8 cellular contexts compared by ENCODE assay signal in the genomic region with DNA sequence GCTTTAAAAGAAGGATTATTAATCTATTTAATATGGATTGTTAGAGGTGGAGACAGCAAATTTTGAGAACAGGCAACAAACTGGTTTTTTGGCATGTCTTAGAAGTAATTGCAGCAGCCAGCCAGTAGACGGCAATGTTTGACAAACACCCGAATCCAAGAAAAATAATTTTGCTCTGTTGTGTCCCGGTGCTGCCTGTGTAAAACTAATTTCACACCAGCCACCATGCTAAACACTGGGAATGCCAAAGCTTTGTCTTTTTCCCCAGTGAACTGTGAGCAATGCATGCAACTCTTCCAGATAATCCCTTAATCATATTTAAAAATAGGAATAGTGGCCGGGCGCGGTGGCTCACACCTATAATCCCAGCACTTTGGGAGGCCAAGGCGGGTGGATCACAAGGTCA.
DNase-seq lines count a peak whose midpoint lies in the region; ATAC-seq and TF ChIP-seq lines count a peak whose summit lies in the region.

No MANE protein-coding gene starts in this region.

- peak; percentile 15 for DNase-seq in stimulated activated CD4-positive, alpha-beta T cell treated with anti-CD3 and anti-CD28 coated beads, Interleukin-15, amount 100 ng/mL, for 24 hours
- DNase-seq in stimulated activated CD4-positive, alpha-beta T cell treated with anti-CD3 and anti-CD28 coated beads, Interleukin-4, amount 100 ng/mL, for 4 hours = no peak
- peak; percentile 14 to 21 for DNase-seq in activated CD4-positive, alpha-beta T cell treated with anti-CD3 and anti-CD28 coated beads, Interleukin-2, amount 50 U/mL, for 48 hours
- DNase-seq in iPS DF 19.7 (ENCODE audit: low read depth, low spot score) (peak; percentile 25), stromal cell of bone marrow (ENCODE audit: low read depth) (peak; percentile 45), NCI-H2196 treated with DMSO at 0.1 percent for 48 hours (lab: John Stamatoyannopoulos, UW; ENCODE audit: unreplicated experiment) (no peak)

- H3K27me3 ChIP-seq in Loucy (ENCODE audit: insufficient read depth, low read length, poor library complexity, severe bottlenecking) = no peaks in the 10 kb centered on the region

- no peak overlapping the region for H3K4me2 ChIP-seq in Loucy (ENCODE audit: low read depth, low read length, poor library complexity, severe bottlenecking)

- H3K79me2 ChIP-seq in Loucy (ENCODE audit: insufficient read depth, low read length) = no peaks in the 10 kb centered on the region

- TF ChIP-seq CTCF in Loucy (conservative IDR thresholded peaks at IDR 0.05; ENCODE audit: low read length) = peak; percentile 85

- H2AFZ ChIP-seq in Loucy (ENCODE audit: low read length) = no peak overlapping the region

- H3F3A ChIP-seq in Loucy (ENCODE audit: low read depth) = no peaks in the 10 kb centered on the region

- peak; percentile 65 for ATAC-seq in GM21528 (IDR thresholded peaks at IDR 0.05; ENCODE audit: low FRiP score, unreplicated experiment)

- no peaks in the 10 kb centered on the region for H3K9me2 ChIP-seq in Loucy (replicated peaks; ENCODE audit: low read depth, low read length)

- H4K20me1 ChIP-seq in Loucy (ENCODE audit: insufficient read depth, low read length, poor library complexity, severe bottlenecking) = no peaks in the 10 kb centered on the region

- no peaks in the 10 kb centered on the region for H3K36me3 ChIP-seq in Loucy (ENCODE audit: insufficient read depth, low read length)

- no peaks in the 10 kb centered on the region for H3K9me3 ChIP-seq in Loucy (ENCODE audit: insufficient read depth, low read depth, low read length)

- H3K4me3 ChIP-seq in Loucy (ENCODE audit: low read length, poor library complexity, severe bottlenecking) = no peak overlapping the region

- H3K4me1 ChIP-seq in Loucy (ENCODE audit: insufficient read depth, low read length, poor library complexity, severe bottlenecking) = no peaks in the 10 kb centered on the region

- H3K9ac ChIP-seq in Loucy (ENCODE audit: low read depth, low read length, poor library complexity, severe bottlenecking) = no peak overlapping the region

Comparison
In these comparisons a context has a peak if more than half of its experiments do, and no peak if none do; other contexts are left out.
1. DNase-seq: peak in stimulated activated CD4-positive, alpha-beta T cell treated with anti-CD3 and anti-CD28 coated beads, Interleukin-15, amount 100 ng/mL, for 24 hours (single experiment), activated CD4-positive, alpha-beta T cell treated with anti-CD3 and anti-CD28 coated beads, Interleukin-2, amount 50 U/mL, for 48 hours (2 of 2), iPS DF 19.7 (single experiment) and stromal cell of bone marrow (single experiment); none in stimulated activated CD4-positive, alpha-beta T cell treated with anti-CD3 and anti-CD28 coated beads, Interleukin-4, amount 100 ng/mL, for 4 hours (0 of 2) and NCI-H2196 treated with DMSO at 0.1 percent for 48 hours (single experiment).